8 cellular contexts compared by ENCODE assay signal in the genomic region with DNA sequence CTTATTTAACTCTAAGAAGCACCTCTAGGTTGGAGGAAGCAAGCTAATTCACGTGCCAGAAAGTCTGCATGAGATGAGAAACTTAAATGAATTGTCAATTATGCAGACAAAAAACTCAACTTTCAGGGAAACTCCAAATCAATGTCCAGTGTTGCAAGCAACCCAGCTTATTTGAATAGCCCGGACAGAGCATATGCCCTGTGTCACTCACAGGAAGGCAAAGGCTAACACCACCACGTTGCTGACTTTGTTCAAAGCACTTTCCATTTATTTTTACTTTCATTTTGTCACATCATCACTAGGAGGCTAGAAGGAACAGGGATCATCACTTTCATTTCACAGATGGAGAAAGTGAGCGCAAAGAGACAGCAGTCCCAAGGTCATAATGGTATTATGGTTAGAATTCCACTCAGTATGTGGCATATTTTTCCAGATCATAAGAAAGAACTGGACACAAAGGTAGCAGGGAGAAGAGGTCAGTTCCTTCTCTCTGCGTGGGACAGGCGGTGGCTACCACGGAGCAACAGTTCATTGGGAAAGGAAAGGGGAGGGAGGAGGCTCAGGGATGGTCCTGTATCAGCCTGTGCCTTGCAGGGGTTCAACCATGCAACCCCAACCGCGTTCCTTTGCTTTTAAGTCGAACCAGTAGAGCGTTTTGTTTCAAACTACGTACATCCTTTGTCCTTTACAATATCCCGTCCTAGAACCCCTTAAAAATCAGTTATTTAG. TPM values are rescaled to one million over a fixed set of nuclear protein-coding genes. Genes with fewer than 3 reads are reported as not detected.
DNase-seq lines count a peak whose midpoint lies in the region; ATAC-seq and TF ChIP-seq lines count a peak whose summit lies in the region.

No MANE protein-coding gene starts in this region.

- H3K36me3 Mint-ChIP-seq in CD4-positive, alpha-beta T cell (ENCODE audit: low read depth): peaks cover 15% of the 10 kb centered on the region

- H3K4me3 Mint-ChIP-seq in CD4-positive, alpha-beta T cell: peak overlapping the region; percentile 96

- peak; percentile 8 for ATAC-seq in CD4-positive, alpha-beta T cell (ENCODE audit: poor library complexity)
- peak; percentile 30 for ATAC-seq in GM19035 (IDR thresholded peaks at IDR 0.05; ENCODE audit: unreplicated experiment)
- no peak for ATAC-seq in GM19324 (IDR thresholded peaks at IDR 0.05; ENCODE audit: low FRiP score, unreplicated experiment)

- peak overlapping the region; percentile 86 for H3K27ac ChIP-seq in CD4-positive, alpha-beta T cell (ENCODE audit: low read depth, low read length)
- H3K27ac ChIP-seq in ascending aorta: peak overlapping the region; percentile 95 to 98
- no peak overlapping the region for H3K27ac ChIP-seq in iPS-18a (ENCODE audit: low read length)

- peaks cover 21 to 47% of the 10 kb centered on the region in 2 donors for H3K4me1 ChIP-seq in ascending aorta
- H3K4me1 ChIP-seq in iPS-18a (ENCODE audit: control insufficient read depth, low read depth, low read length): peaks cover 54% of the 10 kb centered on the region

- POLR2A ChIA-PET in CD4-positive, alpha-beta T cell (lab: Charles Lee): interaction anchor here (0.6 to 2.0 kb wide), 7 partner anchors 8 to 321 kb away, joined by 3 to 7 read pairs (median 3); a partner anchor contains a TSS

- DNase-seq in CD4-positive, alpha-beta T cell: no peak
- no peak for DNase-seq in LNCaP clone FGC (ENCODE audit: low read depth)
- no peak for DNase-seq in ascending aorta (ENCODE audit: low spot score in 2 of 2)
- DNase-seq in skeletal muscle cell (ENCODE audit: low read depth): no peak
- no peak for DNase-seq in amniotic stem cell (lab: John Stamatoyannopoulos, UW)

- no peaks in the 10 kb centered on the region for H3K9me3 Mint-ChIP-seq in CD4-positive, alpha-beta T cell

- peaks cover 54% of the 10 kb centered on the region for H3K4me1 Mint-ChIP-seq in CD4-positive, alpha-beta T cell (ENCODE audit: low read depth)

- no peaks in the 10 kb centered on the region for H3K36me3 ChIP-seq in ascending aorta
- no peaks in the 10 kb centered on the region for H3K36me3 ChIP-seq in iPS-18a (ENCODE audit: control insufficient read depth, low read depth, low read length)

- H3K4me3 ChIP-seq in LNCaP clone FGC (ENCODE audit: low read depth, low read length) (peak overlapping the region; percentile 46), ascending aorta (peak overlapping the region; percentile 72 to 93), iPS-18a (ENCODE audit: low read length) (peak overlapping the region; percentile 80), skeletal muscle cell (ENCODE audit: low read depth, low read length) (peak overlapping the region; percentile 69)

- peak; percentile 9 for TF ChIP-seq CTCF in CD4-positive, alpha-beta T cell (IDR thresholded peaks at IDR 0.05)
- TF ChIP-seq CTCF in LNCaP clone FGC (IDR thresholded peaks at IDR 0.05; ENCODE audit: control insufficient read depth, extremely low read depth, insufficient read depth) (no peak), ascending aorta (IDR thresholded peaks at IDR 0.05) (peak in 1 of 3 experiments; percentile 24)

- H3K27ac Mint-ChIP-seq in CD4-positive, alpha-beta T cell: peak overlapping the region; percentile 90

- CTCF ChIA-PET in CD4-positive, alpha-beta T cell (lab: Charles Lee): no interaction called here

- peak overlapping the region; percentile 33 for H3K9ac ChIP-seq in iPS-18a (ENCODE audit: low read length)

- intact Hi-C loops in CD4-positive, alpha-beta T cell (cut with DNase I, micrococcal nuclease): loop anchor here (2.0 to 10.0 kb wide), 10 partner anchors 42 to 1420 kb away; a partner anchor contains a TSS
- intact Hi-C loops in ascending aorta (cut with DNase I): loop anchor here (5.0 to 10.0 kb wide), 3 partner anchors 270 to 1670 kb away; a partner anchor contains a TSS

- no peaks in the 10 kb centered on the region for H3K27me3 Mint-ChIP-seq in CD4-positive, alpha-beta T cell

- no peaks in the 10 kb centered on the region for H3K27me3 ChIP-seq in CD4-positive, alpha-beta T cell (ENCODE audit: control insufficient read depth, insufficient read depth, low read length)
- no peaks in the 10 kb centered on the region for H3K27me3 ChIP-seq in ascending aorta
- H3K27me3 ChIP-seq in iPS-18a (ENCODE audit: control insufficient read depth, insufficient read depth, low read length): peaks cover 50% of the 10 kb centered on the region

- H3K9me3 ChIP-seq in CD4-positive, alpha-beta T cell (ENCODE audit: control insufficient read depth, low read length): no peaks in the 10 kb centered on the region
- H3K9me3 ChIP-seq in ascending aorta: no peaks in the 10 kb centered on the region
- no peaks in the 10 kb centered on the region for H3K9me3 ChIP-seq in iPS-18a (ENCODE audit: control insufficient read depth, low read depth, low read length)

RNA-seq across cellular contexts. Expression of a gene that starts 1.2 kb away (rescaled TPM):
- total RNA-seq in CD4-positive, alpha-beta T cell: 10 to 100 TPM; 31.2 to 32.6 TPM
- 153 TPM for total RNA-seq in ascending aorta
